ENCODE assay signal across 8 cellular contexts in genomic region chr19:57849666-57850473, GRCh38. TPM values are rescaled to one million over a fixed set of nuclear protein-coding genes. Genes with fewer than 3 reads are reported as not detected.
DNase-seq lines count a peak whose midpoint lies in the region; ATAC-seq and TF ChIP-seq lines count a peak whose summit lies in the region.
"Not testable (repeated sequence)": the region's sequence is repeated elsewhere in the genome, so short reads cannot be mapped to it uniquely, and the experiment has no call there.

Gene ZNF587 (plus strand): TSS chr19:57849859. CDS start chr19:57850039, 180 bp downstream.

- peak; percentile 63 for TF ChIP-seq POLR2A in transverse colon (IDR thresholded peaks at IDR 0.05)

- not testable (repeated sequence) for TF ChIP-seq EP300 in transverse colon (IDR thresholded peaks at IDR 0.05; ENCODE audit: low read depth)

- in situ Hi-C loops in transverse colon (cut with MboI; ENCODE audit: low pct_ligation_motif_present in 1 of 4, low pct_unique_long_range_greater_than_20kb in 1 of 4, low sequenced_read_pairs in 3 of 4): not testable (repeated sequence)

- peak; percentile 97 for ATAC-seq in HG02678 (IDR thresholded peaks at IDR 0.05; ENCODE audit: unreplicated experiment)
- peak; percentile 98 for ATAC-seq in left cardiac atrium

- 0% methylated on average over 1 to 28 of the region's 42 CpGs for WGBS in transverse colon (ENCODE audit: low coverage in 1 of 2), 2 donors

- intact Hi-C loops in left cardiac atrium (cut with DNase I); posterior cingulate gyrus (cut with DNase I); transverse colon (cut with DNase I; ENCODE audit: low total_unique reads): not testable (repeated sequence)

- peak within 1 kb of the TSS; percentile 94 for H3K9ac ChIP-seq in adipocyte (ENCODE audit: low read length)

- peak within 1 kb of the TSS; percentile 83 for H3K4me3 ChIP-seq in GM12864 (ENCODE audit: low read depth, low read length)
- H3K4me3 ChIP-seq in adipocyte (ENCODE audit: low read length): peak within 1 kb of the TSS; percentile 95
- peak within 1 kb of the TSS; percentile 72 to 94 (median 80) for H3K4me3 ChIP-seq in transverse colon

- DNase-seq in GM12864 (ENCODE audit: low read depth): peak; percentile 78
- DNase-seq in NCI-H128 (lab: John Stamatoyannopoulos, UW; ENCODE audit: unreplicated experiment): peak; percentile 62
- DNase-seq in T-helper 1 cell: peak; percentile 68 to 86 (median 73)
- peak; percentile 93 for DNase-seq in adipocyte (ENCODE audit: low read depth)
- peak; percentile 72 for DNase-seq in left cardiac atrium
- DNase-seq in posterior cingulate gyrus: peak; percentile 60 to 95 (median 74)
- DNase-seq in transverse colon: peak; percentile 82

- not testable (repeated sequence) for H3K4me1 ChIP-seq in adipocyte (ENCODE audit: control insufficient read depth, insufficient read depth, low read length)
- H3K4me1 ChIP-seq in transverse colon: peaks cover 0 to 17% (median 16%) of the 10 kb centered on the region in 4 donors

- peak within 1 kb of the TSS; percentile 86 to 88 (median 86) for H3K27ac ChIP-seq in transverse colon

- not testable (repeated sequence) for H3K9me3 ChIP-seq in adipocyte (ENCODE audit: control insufficient read depth, low read length); transverse colon

- not testable (repeated sequence) for H3K27me3 ChIP-seq in adipocyte (replicated peaks; ENCODE audit: control insufficient read depth, insufficient read depth, low read length); transverse colon

- TF ChIP-seq CTCF in GM12864 (IDR thresholded peaks at IDR 0.05; ENCODE audit: low read depth, low read length, missing control alignments); transverse colon (IDR thresholded peaks at IDR 0.05): not testable (repeated sequence)

- H3K36me3 ChIP-seq in adipocyte (ENCODE audit: control insufficient read depth, insufficient read depth, low read length, severe bottlenecking): not testable (repeated sequence)
- peaks cover 0 to 16% (median 2%) of the 10 kb centered on the region in 4 donors for H3K36me3 ChIP-seq in transverse colon

RNA-seq across cellular contexts. Expression of gene ZNF587, which starts in this region (rescaled TPM):
- total RNA-seq in left cardiac atrium (10 to 100 TPM; 18.6 to 20.9 TPM), transverse colon (10 to 100 TPM; 22.4 to 61.0 (median 44.8) TPM)

Comparison
In these comparisons a context has a peak if more than half of its experiments do, and no peak if none do; other contexts are left out.
1. Peak in every context shown above with its lines: DNase-seq, ATAC-seq, H3K4me3 ChIP-seq and H3K27ac ChIP-seq.